In genomic region chr12:44285321-44285720, GRCh38 we compare ENCODE assay signal across 18 cellular contexts.
"Had no signal": no experiment of that assay in that cellular context is flagged by ENCODE, and none has a peak within 500 bp of the region (broad histone marks: within the 10 kb centered on the region; RNA-seq: fewer than 3 reads in every experiment).

No MANE protein-coding gene starts in this region.

- H3K4me3 ChIP-seq: body of pancreas, prostate gland, right lobe of liver, suprapubic skin, upper lobe of left lung had no signal

- H3K4me3 Mint-ChIP-seq: activated naive CD4-positive, alpha-beta T cell treated with anti-CD3 and anti-CD28 coated beads for 36 hours; natural killer cell had no signal

- ATAC-seq: body of pancreas, natural killer cell, right lobe of liver had no signal

- H3K9me3 ChIP-seq: prostate gland, right lobe of liver, suprapubic skin had no signal

- H3K36me3 ChIP-seq: prostate gland, right lobe of liver, suprapubic skin, upper lobe of left lung had no signal

- DNase-seq: activated CD4-positive, alpha-beta T cell treated with anti-CD3 and anti-CD28 coated beads for 4 hours; activated CD8-positive, alpha-beta memory T cell treated with anti-CD3 and anti-CD28 coated beads for 24 hours; activated naive CD4-positive, alpha-beta T cell treated with anti-CD3 and anti-CD28 coated beads for 36 hours; body of pancreas; central memory CD4-positive, alpha-beta T cell; effector memory CD4-positive, alpha-beta T cell; hippocampal formation; natural killer cell; nucleus accumbens; right lobe of liver; stimulated activated CD4-positive, alpha-beta T cell treated with anti-CD3 and anti-CD28 coated beads, Interleukin-12 subunit alpha, Interleukin-12 subunit beta, amount 100 ng/mL, for 4 hours; stimulated activated naive CD4-positive, alpha-beta T cell treated with Interleukin-2 at 50 U/mL for 16 hours; T1000; upper lobe of left lung had no signal

- H3K4me1 ChIP-seq: body of pancreas, prostate gland, right lobe of liver, suprapubic skin, upper lobe of left lung had no signal

- H3K9me3 Mint-ChIP-seq: activated naive CD4-positive, alpha-beta T cell treated with anti-CD3 and anti-CD28 coated beads for 36 hours had no signal

- H3K27ac Mint-ChIP-seq: activated naive CD4-positive, alpha-beta T cell treated with anti-CD3 and anti-CD28 coated beads for 36 hours; natural killer cell had no signal

- H3K27ac ChIP-seq: body of pancreas, epithelial cell of prostate, prostate gland, right lobe of liver, suprapubic skin, upper lobe of left lung, VCaP had no signal

- H3K27me3 ChIP-seq: body of pancreas, right lobe of liver, suprapubic skin, upper lobe of left lung had no signal
